In genomic region chr19:8001995-8002849, GRCh38 we compare ENCODE assay signal across 8 cellular contexts. TPM values are rescaled to one million over a fixed set of nuclear protein-coding genes. Genes with fewer than 3 reads are reported as not detected.
DNase-seq lines count a peak whose midpoint lies in the region; ATAC-seq and TF ChIP-seq lines count a peak whose summit lies in the region.

No MANE protein-coding gene starts in this region.

- H3K27ac Mint-ChIP-seq in endodermal cell: peak overlapping the region; percentile 97

- H3K36me3 ChIP-seq in endodermal cell (ENCODE audit: control insufficient read depth, insufficient read depth, low read length): peaks cover 27% of the 10 kb centered on the region
- H3K36me3 ChIP-seq in mesendoderm (ENCODE audit: control insufficient read depth, insufficient read depth, low read length): no peaks in the 10 kb centered on the region

- 19 to 24% methylated on average over 20 to 27 of the region's 27 CpGs for WGBS in endodermal cell (ENCODE audit: insufficient coverage in 1 of 2, insufficient read length in 1 of 2), 2 experiments
- WGBS in mesendoderm (ENCODE audit: extremely low coverage, insufficient coverage, low lambda C conversion rate): no CpG with 5 or more reads among the region's 27 CpGs

- H3K4me1 ChIP-seq in endodermal cell (ENCODE audit: control insufficient read depth, insufficient read depth, low read length) (peaks cover 3% of the 10 kb centered on the region), mesendoderm (ENCODE audit: control insufficient read depth, low read depth, low read length) (peaks cover 4% of the 10 kb centered on the region)

- H3K23ac ChIP-seq in mesendoderm (ENCODE audit: low read length): no peak overlapping the region

- H3K9me3 Mint-ChIP-seq in endodermal cell: no peaks in the 10 kb centered on the region

- H3K4me3 ChIP-seq in endodermal cell (ENCODE audit: low read length): peak overlapping the region; percentile 72
- no peak overlapping the region for H3K4me3 ChIP-seq in mesendoderm (ENCODE audit: low read length)

- DNase-seq in DMS79 treated with DMSO at 0.1 percent for 48 hours (lab: John Stamatoyannopoulos, UW) (peak; percentile 58), NOMO-1 (lab: John Stamatoyannopoulos, UW; ENCODE audit: unreplicated experiment in 2 of 2) (peak; percentile 85 to 87), endodermal cell (peak; percentile 99), mesendoderm (peak; percentile 96)
- peak; percentile 63 to 77 (median 70) for DNase-seq in activated CD8-positive, alpha-beta memory T cell treated with anti-CD3 and anti-CD28 coated beads for 48 hours (ENCODE audit: low read depth in 2 of 3, low spot score in 2 of 3)
- DNase-seq in stimulated activated CD8-positive, alpha-beta memory T cell treated with anti-CD3 and anti-CD28 coated beads, Interleukin-12 subunit alpha, Interleukin-12 subunit beta, amount 100 ng/mL, for 24 hours (ENCODE audit: extremely low read depth): peak; percentile 46

- H4K8ac ChIP-seq in mesendoderm (ENCODE audit: low read depth, low read length): no peak overlapping the region

- no peaks in the 10 kb centered on the region for H3K27me3 Mint-ChIP-seq in endodermal cell (ENCODE audit: insufficient read depth)

- H3K27ac ChIP-seq in endodermal cell (ENCODE audit: low read depth, low read length) (peak overlapping the region; percentile 5), mesendoderm (ENCODE audit: low read depth, low read length) (peak overlapping the region; percentile 16)

- peak overlapping the region; percentile 50 for H3K4me3 Mint-ChIP-seq in endodermal cell

- no peak overlapping the region for H2BK5ac ChIP-seq in mesendoderm (ENCODE audit: low read length)

- no peak overlapping the region for H3K4ac ChIP-seq in mesendoderm (ENCODE audit: low read depth, low read length)

- no peak overlapping the region for H3K18ac ChIP-seq in mesendoderm (ENCODE audit: low read length)

- H3K9me3 ChIP-seq in endodermal cell (ENCODE audit: control insufficient read depth, low read length): no peaks in the 10 kb centered on the region

- peaks cover 71% of the 10 kb centered on the region for H3K79me2 ChIP-seq in mesendoderm (ENCODE audit: control insufficient read depth, insufficient read depth, low read length)

- peaks cover 28% of the 10 kb centered on the region for H3K4me1 Mint-ChIP-seq in endodermal cell

- peaks cover 18% of the 10 kb centered on the region for H3K36me3 Mint-ChIP-seq in endodermal cell (ENCODE audit: low read depth)

- H3K9ac ChIP-seq in endodermal cell (ENCODE audit: extremely low read depth, low read length, poor library complexity, severe bottlenecking) (peak overlapping the region; percentile 49), mesendoderm (ENCODE audit: low read length) (peak overlapping the region; percentile 70)

- peak overlapping the region; percentile 60 for H3K4me2 ChIP-seq in mesendoderm (ENCODE audit: low read length)

- H2BK120ac ChIP-seq in mesendoderm (ENCODE audit: low read depth, low read length): no peak overlapping the region

- peak; percentile 97 for TF ChIP-seq CTCF in endodermal cell (conservative IDR thresholded peaks at IDR 0.05)

- H2BK15ac ChIP-seq in mesendoderm (replicated peaks; ENCODE audit: low read depth): no peak overlapping the region

- H3K79me1 ChIP-seq in mesendoderm (ENCODE audit: low read length): peaks cover 15% of the 10 kb centered on the region

- H2AK5ac ChIP-seq in mesendoderm (ENCODE audit: low read length): no peak overlapping the region

- no peak overlapping the region for H4K5ac ChIP-seq in mesendoderm (ENCODE audit: low read length)

- ATAC-seq in HG03159 (IDR thresholded peaks at IDR 0.05; ENCODE audit: unreplicated experiment): peak; percentile 39
- ATAC-seq in GM19455 (IDR thresholded peaks at IDR 0.05; ENCODE audit: unreplicated experiment): no peak

- H3K27me3 ChIP-seq in endodermal cell (ENCODE audit: control insufficient read depth, insufficient read depth, low read length, poor library complexity, severe bottlenecking) (no peaks in the 10 kb centered on the region), mesendoderm (ENCODE audit: insufficient read depth, low read length, poor library complexity) (no peaks in the 10 kb centered on the region)

- peak overlapping the region; percentile 80 for H3K56ac ChIP-seq in mesendoderm (ENCODE audit: low read length)

RNA-seq across cellular contexts. Expression of gene ELAVL1, which starts 3.2 kb away (rescaled TPM):
- total RNA-seq in endodermal cell: 100 to 1,000 TPM; 123 to 149 TPM
- polyA plus RNA-seq in endodermal cell (2013, experiment 1 of 2): 151 TPM
- polyA plus RNA-seq in endodermal cell (2013, experiment 2 of 2): 138 TPM
- 74.8 TPM for polyA plus RNA-seq in mesendoderm (2013, experiment 1 of 2)
- polyA plus RNA-seq in mesendoderm (2013, experiment 2 of 2): 77.1 TPM

RNA-seq across cellular contexts. Expression of gene CCL25, which starts 50.3 kb away (rescaled TPM):
- total RNA-seq in endodermal cell: not detected
- 0.50 TPM for polyA plus RNA-seq in endodermal cell (2013, experiment 1 of 2)
- polyA plus RNA-seq in endodermal cell (2013, experiment 2 of 2): 0.54 TPM
- 0.07 TPM for polyA plus RNA-seq in mesendoderm (2013, experiment 1 of 2)
- 0.13 TPM for polyA plus RNA-seq in mesendoderm (2013, experiment 2 of 2)

RNA-seq across cellular contexts. Expression of gene TIMM44, which starts 58.8 kb away (rescaled TPM):
- total RNA-seq in endodermal cell: 10 to 100 TPM; 78.1 to 80.0 TPM
- polyA plus RNA-seq in endodermal cell (2013, experiment 1 of 2): 50.1 TPM
- 44.7 TPM for polyA plus RNA-seq in endodermal cell (2013, experiment 2 of 2)
- polyA plus RNA-seq in mesendoderm (2013, experiment 1 of 2): 97.4 TPM
- 102 TPM for polyA plus RNA-seq in mesendoderm (2013, experiment 2 of 2)

Comparison
In these comparisons a context has a peak if more than half of its experiments do, and no peak if none do; other contexts are left out.
1. DNase-seq: peak in every context shown above with its lines; median percentile 99 in endodermal cell; 96 in mesendoderm; 86 in NOMO-1; 70 in activated CD8-positive, alpha-beta memory T cell treated with anti-CD3 and anti-CD28 coated beads for 48 hours; 58 in DMS79 treated with DMSO at 0.1 percent for 48 hours; 46 in stimulated activated CD8-positive, alpha-beta memory T cell treated with anti-CD3 and anti-CD28 coated beads, Interleukin-12 subunit alpha, Interleukin-12 subunit beta, amount 100 ng/mL, for 24 hours.